Comparison of ENCODE assay signal across 14 cellular contexts in genomic region chr11:77147036-77147315, GRCh38. TPM values are rescaled to one million over a fixed set of nuclear protein-coding genes. Genes with fewer than 3 reads are reported as not detected.
DNase-seq lines count a peak whose midpoint lies in the region; ATAC-seq and TF ChIP-seq lines count a peak whose summit lies in the region.
"Had no signal": no experiment of that assay in that cellular context is flagged by ENCODE, and none has a peak within 500 bp of the region (broad histone marks: within the 10 kb centered on the region; RNA-seq: fewer than 3 reads in every experiment).

No MANE protein-coding gene starts in this region.

- in situ Hi-C loops in transverse colon (cut with MboI; ENCODE audit: low pct_ligation_motif_present in 1 of 4, low pct_unique_long_range_greater_than_20kb in 1 of 4, low sequenced_read_pairs in 3 of 4), result no loop called here

- H3K9me3 ChIP-seq in WERI-Rb-1 (ENCODE audit: severe bottlenecking) (no peaks in the 10 kb centered on the region), iPS-20b (ENCODE audit: insufficient read depth, low read depth, low read length) (no peaks in the 10 kb centered on the region), transverse colon (no peaks in the 10 kb centered on the region)

- TF ChIP-seq CTCF in WERI-Rb-1 (IDR thresholded peaks at IDR 0.05; ENCODE audit: low read depth, low read length) (no peak), transverse colon (IDR thresholded peaks at IDR 0.05) (no peak)

- no peak for TF ChIP-seq POLR2A in transverse colon (IDR thresholded peaks at IDR 0.05)

- H3K4me3 ChIP-seq in WERI-Rb-1 (ENCODE audit: low read depth, low read length) (no peak overlapping the region), iPS-20b (ENCODE audit: low read length) (peak overlapping the region; percentile 73; the same call in 1 of the 2 replicates), transverse colon (no peak overlapping the region)

- H3K27me3 ChIP-seq in WERI-Rb-1 (ENCODE audit: insufficient read depth, low read depth, severe bottlenecking) (no peaks in the 10 kb centered on the region), iPS-20b (ENCODE audit: insufficient read depth, low read length) (peaks cover 15% of the 10 kb centered on the region), transverse colon (no peaks in the 10 kb centered on the region)

- H3K36me3 ChIP-seq in WERI-Rb-1 (peaks cover 87% of the 10 kb centered on the region), iPS-20b (ENCODE audit: insufficient read depth, low read depth, low read length) (no peaks in the 10 kb centered on the region), transverse colon (no peaks in the 10 kb centered on the region)

- ATAC-seq in Right ventricle myocardium superior (ENCODE audit: poor library complexity) (no peak), HG02588 (IDR thresholded peaks at IDR 0.05; ENCODE audit: unreplicated experiment) (no peak)

- H3K4me1 ChIP-seq in iPS-20b (ENCODE audit: insufficient read depth, low read length) (no peaks in the 10 kb centered on the region; the same call in 1 of the 2 replicates), transverse colon (peaks cover 0 to 22% (median 8%) of the 10 kb centered on the region in 4 donors)

- H3K9ac ChIP-seq in iPS-20b (ENCODE audit: low read depth, low read length), result no peak overlapping the region
- H3K9ac ChIP-seq: KMS-11 had no signal

- intact Hi-C loops in Right ventricle myocardium superior (cut with DNase I), result no loop called here
- intact Hi-C loops in cardiac septum (cut with DNase I), result no loop called here
- intact Hi-C loops in transverse colon (cut with DNase I; ENCODE audit: low total_unique reads), result no loop called here

- 71 to 100% methylated on average over 1 of the region's 1 CpG for WGBS in transverse colon (ENCODE audit: low coverage in 1 of 2), 2 donors

- DNase-seq in Right ventricle myocardium superior (peak; percentile 24), cardiac septum (ENCODE audit: low spot score) (no peak), WERI-Rb-1 (no peak), transverse colon (no peak), cortex of kidney (lab: John Stamatoyannopoulos, UW) (no peak)
- DNase-seq: AML-193, COR-L47, DMS153, NCI-H1092 had no signal

- H3K27ac ChIP-seq in WERI-Rb-1, result peak overlapping the region; percentile 25
- H3K27ac ChIP-seq in iPS-20b (ENCODE audit: low read length), result no peak overlapping the region
- no peak overlapping the region for H3K27ac ChIP-seq in transverse colon
- H3K27ac ChIP-seq: KMS-11 had no signal

- no peak for TF ChIP-seq EP300 in transverse colon (IDR thresholded peaks at IDR 0.05; ENCODE audit: low read depth)

RNA-seq across cellular contexts. Expression of gene MYO7A, which starts 18.9 kb away (rescaled TPM):
- total RNA-seq in Right ventricle myocardium superior (4.4 TPM), cardiac septum (3.0 TPM), transverse colon (10 to 100 TPM in 1 of 4 donors, 1 to 10 TPM in 3; 4.6 to 11.2 (median 5.5) TPM)
- total RNA-seq: A673 had no signal

RNA-seq across cellular contexts. Expression of gene OMP, which starts 44.3 kb away (rescaled TPM):
- total RNA-seq in Right ventricle myocardium superior (not detected), cardiac septum (not detected), transverse colon (100 to 1,000 TPM in 1 of 4 donors, 10 to 100 TPM in 3; 16.0 to 126 (median 49.4) TPM)
- total RNA-seq: A673, MCF 10A had no signal

Comparison
In these comparisons a context has a peak if more than half of its experiments do, and no peak if none do; other contexts are left out.
1. RNA of gene OMP, which starts 44.3 kb away (total RNA-seq): 16.0 to 126 TPM in transverse colon; not detected in cardiac septum (single experiment) and not detected in Right ventricle myocardium superior (single experiment); every median in the first group is over 10 times any median in the second.